8 cellular contexts compared by ENCODE assay signal in the genomic region with DNA sequence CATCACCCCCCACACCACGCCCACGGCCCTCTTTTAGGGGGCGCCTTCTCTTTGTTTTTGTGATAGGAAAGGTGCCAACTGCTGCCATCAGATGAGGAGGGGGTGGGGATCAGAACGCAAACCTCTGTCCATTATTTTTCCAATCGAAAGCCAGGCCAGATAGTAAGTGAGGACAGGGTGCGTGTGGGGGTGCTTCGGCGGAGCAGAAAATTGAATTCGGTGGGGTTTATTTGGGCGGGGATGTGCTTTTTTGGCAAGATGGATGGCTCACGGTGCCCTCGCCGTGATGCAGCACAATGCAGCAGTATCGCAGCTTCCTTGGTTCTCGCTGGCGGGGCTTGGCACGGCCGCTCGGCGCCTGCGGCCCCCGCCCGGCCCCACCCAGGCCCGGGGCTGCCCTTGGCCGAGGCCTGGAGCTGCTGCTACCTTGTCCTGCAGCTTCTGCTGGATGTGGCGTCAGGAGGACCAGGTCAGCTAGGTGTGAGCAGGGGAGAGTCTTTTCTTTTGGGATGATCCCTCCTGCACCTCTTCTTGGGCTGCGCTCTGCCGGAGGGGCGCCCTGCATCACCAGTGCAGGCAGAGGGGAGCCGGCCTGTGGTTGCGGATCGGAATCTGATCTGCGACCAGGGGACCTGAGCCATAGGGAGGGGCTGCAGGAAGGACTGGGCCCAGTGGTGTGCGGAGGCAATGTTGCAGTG. TPM values are rescaled to one million over a fixed set of nuclear protein-coding genes. Genes with fewer than 3 reads are reported as not detected.
DNase-seq lines count a peak whose midpoint lies in the region; ATAC-seq lines count a peak whose summit lies in the region.

No MANE protein-coding gene starts in this region.

- under 1% methylated on average over 34 of the region's 34 CpGs for WGBS in right cardiac atrium

- peaks cover 57% of the 10 kb centered on the region for H3K27me3 Mint-ChIP-seq in activated naive CD8-positive, alpha-beta T cell treated with anti-CD3 and anti-CD28 coated beads, Interleukin-2, amount 50 U/mL, for 24 hours

- peak; percentile 32 for DNase-seq in activated CD4-positive, CD25-positive, alpha-beta regulatory T cell treated with anti-CD3 and anti-CD28 coated beads, Interleukin-2, amount 50 U/mL, for 72 hours
- peak; percentile 62 for DNase-seq in NCI-H2227 treated with DMSO at 0.1 percent for 48 hours (lab: John Stamatoyannopoulos, UW)
- DNase-seq in activated naive CD8-positive, alpha-beta T cell treated with anti-CD3 and anti-CD28 coated beads, Interleukin-2, amount 50 U/mL, for 24 hours, result no peak
- peak; percentile 55 to 86 (median 77) for DNase-seq in right cardiac atrium
- peak; percentile 83 for DNase-seq in retina

- peak overlapping the region; percentile 80 for H3K4me3 Mint-ChIP-seq in activated naive CD8-positive, alpha-beta T cell treated with anti-CD3 and anti-CD28 coated beads, Interleukin-2, amount 50 U/mL, for 24 hours

- ATAC-seq in activated CD4-positive, CD25-positive, alpha-beta regulatory T cell treated with anti-CD3 and anti-CD28 coated beads, Interleukin-2, amount 50 U/mL, for 24 hours, result no peak
- no peak for ATAC-seq in activated naive CD8-positive, alpha-beta T cell treated with anti-CD3 and anti-CD28 coated beads, Interleukin-2, amount 50 U/mL, for 24 hours
- ATAC-seq in right cardiac atrium (peak; percentile 32 to 59), HG02610 (IDR thresholded peaks at IDR 0.05; ENCODE audit: unreplicated experiment) (no peak), HG02763 (IDR thresholded peaks at IDR 0.05; ENCODE audit: unreplicated experiment) (no peak)

- no peaks in the 10 kb centered on the region for H3K9me3 ChIP-seq in right cardiac atrium (ENCODE audit: control insufficient read depth, low read length)

- no peaks in the 10 kb centered on the region for H3K9me3 Mint-ChIP-seq in activated naive CD8-positive, alpha-beta T cell treated with anti-CD3 and anti-CD28 coated beads, Interleukin-2, amount 50 U/mL, for 24 hours

- H3K27ac Mint-ChIP-seq in activated naive CD8-positive, alpha-beta T cell treated with anti-CD3 and anti-CD28 coated beads, Interleukin-2, amount 50 U/mL, for 24 hours, result no peak overlapping the region

- H3K36me3 Mint-ChIP-seq in activated naive CD8-positive, alpha-beta T cell treated with anti-CD3 and anti-CD28 coated beads, Interleukin-2, amount 50 U/mL, for 24 hours (ENCODE audit: low read depth), result no peaks in the 10 kb centered on the region

- peak overlapping the region; percentile 89 for H3K27ac ChIP-seq in right cardiac atrium (ENCODE audit: low read length)

- peaks cover 15% of the 10 kb centered on the region for H3K4me1 Mint-ChIP-seq in activated naive CD8-positive, alpha-beta T cell treated with anti-CD3 and anti-CD28 coated beads, Interleukin-2, amount 50 U/mL, for 24 hours

- H3K4me3 ChIP-seq in right cardiac atrium (ENCODE audit: low read length), result peak overlapping the region; percentile 96

- H3K27me3 ChIP-seq in right cardiac atrium (ENCODE audit: control insufficient read depth, insufficient read depth), result no peaks in the 10 kb centered on the region

- no peaks in the 10 kb centered on the region for H3K4me1 ChIP-seq in right cardiac atrium (ENCODE audit: control insufficient read depth, insufficient read depth, low read length)

- intact Hi-C loops in right cardiac atrium (cut with DNase I), result loop anchor here in 1 of 4 donors (10.0 kb wide), 1 partner anchor 123 kb away; a partner anchor contains a TSS

RNA-seq across cellular contexts. Expression of gene SPTBN1, which starts 1.3 kb away (rescaled TPM):
- 100 to 1,000 TPM; 304 to 348 (median 336) TPM for total RNA-seq in right cardiac atrium
- polyA plus RNA-seq in right cardiac atrium, result 141 TPM

Comparison
In these comparisons a context has a peak if more than half of its experiments do, and no peak if none do; other contexts are left out.
1. ATAC-seq: peak in right cardiac atrium (2 of 2); none in activated CD4-positive, CD25-positive, alpha-beta regulatory T cell treated with anti-CD3 and anti-CD28 coated beads, Interleukin-2, amount 50 U/mL, for 24 hours (0 of 2), activated naive CD8-positive, alpha-beta T cell treated with anti-CD3 and anti-CD28 coated beads, Interleukin-2, amount 50 U/mL, for 24 hours (single experiment), HG02610 (single experiment) and HG02763 (single experiment).